In the genomic region with DNA sequence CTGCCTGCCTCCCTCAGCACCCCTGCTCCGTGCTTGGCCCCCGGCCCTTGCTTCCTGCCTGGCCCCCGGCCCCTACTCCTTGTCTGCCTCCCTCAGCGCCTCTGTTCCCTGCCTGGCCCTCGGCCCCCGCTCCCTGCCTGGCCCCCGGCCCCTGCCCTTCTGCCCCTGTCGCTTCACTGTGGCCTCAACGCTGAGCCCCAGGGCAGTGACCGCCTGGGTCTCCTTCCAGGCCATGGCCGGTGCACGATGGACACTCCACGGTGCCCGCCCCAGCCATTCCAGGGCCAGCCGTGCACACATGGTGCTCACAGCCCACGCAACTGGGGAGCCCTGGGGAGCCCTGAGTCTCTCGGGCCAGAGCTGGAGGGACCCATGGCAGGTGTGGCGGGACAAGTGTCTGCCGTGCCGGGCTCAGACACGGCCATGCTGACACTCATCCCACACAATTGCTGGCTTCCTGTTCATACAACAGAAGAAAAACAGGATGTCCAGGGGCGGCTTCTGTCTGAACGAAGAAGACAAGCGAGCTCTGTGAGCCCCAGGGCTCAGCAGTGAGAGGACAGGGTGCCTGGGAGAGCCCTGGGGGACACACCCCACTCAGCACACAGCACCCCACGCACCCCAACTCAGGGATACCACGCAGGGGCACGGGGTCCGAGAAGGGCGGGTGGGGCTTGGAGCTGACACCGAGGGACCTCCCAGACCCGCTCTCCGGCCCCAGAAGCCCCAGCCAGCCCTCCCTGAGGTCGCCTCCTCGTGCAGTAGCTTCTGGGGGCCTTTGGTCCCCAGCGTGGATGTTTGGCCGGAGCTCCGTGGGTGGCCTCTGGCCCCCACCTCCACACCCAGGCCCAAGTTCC, we compare ENCODE assay signal across 12 cellular contexts. TPM values are rescaled to one million over a fixed set of nuclear protein-coding genes. Genes with fewer than 3 reads are reported as not detected.
A peak's percentile ranks its signal among the peaks of the same experiment; 100 is the strongest.
DNase-seq lines count a peak whose midpoint lies in the region; ATAC-seq and TF ChIP-seq lines count a peak whose summit lies in the region.
"Had no signal": no experiment of that assay in that cellular context is flagged by ENCODE, and none has a peak within 500 bp of the region (broad histone marks: within the 10 kb centered on the region; RNA-seq: fewer than 3 reads in every experiment).

No MANE protein-coding gene starts in this region.

- WGBS in heart left ventricle, 4 donors, result 43 to 61% (median 54%) methylated on average over 32 to 37 of the region's 37 CpGs
- 76% methylated on average over 35 of the region's 37 CpGs for WGBS in mesenchymal stem cell

- H3K9ac ChIP-seq in mesenchymal stem cell (ENCODE audit: low read length), result no peak overlapping the region

- H3K27me3 Mint-ChIP-seq in activated naive CD8-positive, alpha-beta T cell treated with anti-CD3 and anti-CD28 coated beads for 36 hours, result no peaks in the 10 kb centered on the region

- H2AK5ac ChIP-seq in mesenchymal stem cell (ENCODE audit: low read length, severe bottlenecking), result no peak overlapping the region

- no peaks in the 10 kb centered on the region for H3K79me1 ChIP-seq in mesenchymal stem cell (replicated peaks; ENCODE audit: low read length, poor library complexity, severe bottlenecking)

- intact Hi-C loops in heart left ventricle (cut with DNase I) (loop anchor here in 2 of 10 donors (5.0 kb wide), 1 partner anchor 35 kb away; no protein-coding TSS in a partner anchor), Right ventricle myocardium inferior (cut with DNase I) (loop anchor here (5.0 kb wide), 1 partner anchor 35 kb away; no protein-coding TSS in a partner anchor), upper lobe of right lung (cut with DNase I) (no loop called here)

- H4K8ac ChIP-seq in mesenchymal stem cell (ENCODE audit: low read length), result peak overlapping the region; percentile 38

- H3K18ac ChIP-seq in mesenchymal stem cell (ENCODE audit: low read depth in 1 of 2, low read length in 2 of 2), result no peak overlapping the region

- H3K23ac ChIP-seq in mesenchymal stem cell (ENCODE audit: low read length in 2 of 2), result no peak overlapping the region

- DNase-seq in heart left ventricle (peak in 1 of 5 donors; percentile 11), Right ventricle myocardium inferior (ENCODE audit: missing footprints) (no peak), mesenchymal stem cell (no peak), upper lobe of right lung (no peak), SKM-1 (lab: John Stamatoyannopoulos, UW; ENCODE audit: unreplicated experiment) (no peak), middle frontal gyrus (ENCODE audit: extremely low spot score, low spot score) (no peak)
- no peak for DNase-seq in activated naive CD8-positive, alpha-beta T cell treated with anti-CD3 and anti-CD28 coated beads for 36 hours
- DNase-seq: hypothalamus had no signal

- H3K9me3 ChIP-seq in heart left ventricle, result no peaks in the 10 kb centered on the region
- no peaks in the 10 kb centered on the region for H3K9me3 ChIP-seq in mesenchymal stem cell (ENCODE audit: control insufficient read depth, low read length)
- no peaks in the 10 kb centered on the region for H3K9me3 ChIP-seq in upper lobe of right lung

- no peak overlapping the region for H2AFZ ChIP-seq in mesenchymal stem cell (ENCODE audit: low read depth, low read length)

- ATAC-seq in heart left ventricle, result peak in 3 of 4 donors; percentile 27 to 64 (median 36)
- ATAC-seq in Right ventricle myocardium inferior, result no peak
- ATAC-seq in upper lobe of right lung, result peak; percentile 2
- ATAC-seq in GM19395 (IDR thresholded peaks at IDR 0.05; ENCODE audit: unreplicated experiment), result no peak

- H3K4ac ChIP-seq in mesenchymal stem cell (ENCODE audit: low read depth in 1 of 2, low read length in 2 of 2), result no peak overlapping the region

- H3K4me1 ChIP-seq in heart left ventricle (peaks cover 8 to 32% (median 18%) of the 10 kb centered on the region in 12 donors), mesenchymal stem cell (ENCODE audit: control insufficient read depth, insufficient read depth, low read depth, low read length) (peaks cover 10% of the 10 kb centered on the region), upper lobe of right lung (peaks cover 7% of the 10 kb centered on the region)

- H3K36me3 Mint-ChIP-seq in activated naive CD8-positive, alpha-beta T cell treated with anti-CD3 and anti-CD28 coated beads for 36 hours, result no peaks in the 10 kb centered on the region

- no peak overlapping the region for H4K91ac ChIP-seq in mesenchymal stem cell (ENCODE audit: low read length)

- H2BK12ac ChIP-seq in mesenchymal stem cell (ENCODE audit: low read length in 2 of 2), result no peak overlapping the region

- peak overlapping the region; percentile 74 for H3K27ac Mint-ChIP-seq in activated naive CD8-positive, alpha-beta T cell treated with anti-CD3 and anti-CD28 coated beads for 36 hours

- H3K27me3 ChIP-seq in heart left ventricle (no peaks in the 10 kb centered on the region), mesenchymal stem cell (ENCODE audit: control insufficient read depth in 1 of 2, insufficient read depth in 1 of 2, low read length in 2 of 2) (no peaks in the 10 kb centered on the region), upper lobe of right lung (no peaks in the 10 kb centered on the region)

- no peak overlapping the region for H2BK15ac ChIP-seq in mesenchymal stem cell (ENCODE audit: low read depth, poor library complexity, severe bottlenecking)

- peaks cover 7% of the 10 kb centered on the region for H3K4me1 Mint-ChIP-seq in activated naive CD8-positive, alpha-beta T cell treated with anti-CD3 and anti-CD28 coated beads for 36 hours

- H2BK120ac ChIP-seq in mesenchymal stem cell (ENCODE audit: low read depth, low read length), result no peak overlapping the region

- no peak overlapping the region for H2BK5ac ChIP-seq in mesenchymal stem cell (ENCODE audit: low read depth, low read length, poor library complexity, severe bottlenecking)

- TF ChIP-seq CTCF in heart left ventricle (IDR thresholded peaks at IDR 0.05), result no peak
- TF ChIP-seq CTCF in upper lobe of right lung (IDR thresholded peaks at IDR 0.05), result no peak

- H3K27ac ChIP-seq in heart left ventricle (peak overlapping the region; percentile 72 to 96 (median 90)), mesenchymal stem cell (ENCODE audit: low read length, poor library complexity, severe bottlenecking) (no peak overlapping the region), upper lobe of right lung (peak overlapping the region; percentile 74)
- H3K27ac ChIP-seq: HL-60 had no signal

- no peak overlapping the region for H3K4me2 ChIP-seq in mesenchymal stem cell (ENCODE audit: low read length, poor library complexity, severe bottlenecking)

- H3K36me3 ChIP-seq in heart left ventricle (peaks cover 0 to 6% (median 0%) of the 10 kb centered on the region in 9 donors), mesenchymal stem cell (ENCODE audit: control insufficient read depth in 1 of 2, insufficient read depth in 2 of 2, low read depth in 1 of 2, low read length in 2 of 2) (peaks cover 0 to 45% of the 10 kb centered on the region in 2 experiments), upper lobe of right lung (no peaks in the 10 kb centered on the region)

- TF ChIP-seq POLR2A in heart left ventricle (IDR thresholded peaks at IDR 0.05), result no peak

- H3K4me3 ChIP-seq in heart left ventricle (peak overlapping the region in 8 of 12 donors; percentile 3 to 32 (median 28)), mesenchymal stem cell (ENCODE audit: insufficient read depth in 1 of 2, low read depth in 1 of 2, low read length in 2 of 2) (no peak overlapping the region), upper lobe of right lung (no peak overlapping the region)

- no peaks in the 10 kb centered on the region for H3K9me3 Mint-ChIP-seq in activated naive CD8-positive, alpha-beta T cell treated with anti-CD3 and anti-CD28 coated beads for 36 hours

- no peak overlapping the region for H3K4me3 Mint-ChIP-seq in activated naive CD8-positive, alpha-beta T cell treated with anti-CD3 and anti-CD28 coated beads for 36 hours

- H3K14ac ChIP-seq in mesenchymal stem cell (ENCODE audit: low read length in 2 of 2), result no peak overlapping the region

RNA-seq across cellular contexts. Expression of gene EXD3, which starts 35.7 kb away (rescaled TPM):
- total RNA-seq in heart left ventricle (10 to 100 TPM in 2 of 9 donors, 1 to 10 TPM in 7; 4.1 to 12.9 (median 8.6) TPM), Right ventricle myocardium inferior (6.8 TPM), upper lobe of right lung (27.3 TPM)
- polyA plus RNA-seq in heart left ventricle, result 10 to 100 TPM in 1 of 2 donors, 1 to 10 TPM in 1; 5.6 to 15.2 TPM
- total RNA-seq in activated naive CD8-positive, alpha-beta T cell treated with anti-CD3 and anti-CD28 coated beads for 36 hours, result 1 to 10 TPM; 3.6 to 4.2 TPM
- polyA plus RNA-seq in mesenchymal stem cell (2013, experiment 1 of 2), result 7.1 TPM
- polyA plus RNA-seq in mesenchymal stem cell (2013, experiment 2 of 2), result 7.2 TPM

RNA-seq across cellular contexts. Expression of gene NOXA1, which starts 35.9 kb away (rescaled TPM):
- total RNA-seq in heart left ventricle (1 to 10 TPM in 8 of 9 donors, under 1 TPM in 1; 0.81 to 5.5 (median 2.7) TPM), Right ventricle myocardium inferior (2.2 TPM), upper lobe of right lung (6.5 TPM)
- polyA plus RNA-seq in heart left ventricle, result 1 to 10 TPM in 1 of 2 donors, under 1 TPM in 1; 0.44 to 4.1 TPM
- total RNA-seq in activated naive CD8-positive, alpha-beta T cell treated with anti-CD3 and anti-CD28 coated beads for 36 hours, result under 1 TPM; 0.66 to 0.76 TPM
- 0.21 TPM for polyA plus RNA-seq in mesenchymal stem cell (2013, experiment 1 of 2)
- 0.14 TPM for polyA plus RNA-seq in mesenchymal stem cell (2013, experiment 2 of 2)

RNA-seq across cellular contexts. Expression of gene ENTPD8, which starts 53.9 kb away (rescaled TPM):
- total RNA-seq in heart left ventricle, result not detected
- not detected for polyA plus RNA-seq in heart left ventricle
- not detected for total RNA-seq in Right ventricle myocardium inferior
- total RNA-seq in activated naive CD8-positive, alpha-beta T cell treated with anti-CD3 and anti-CD28 coated beads for 36 hours, result not detected
- 0.01 TPM for polyA plus RNA-seq in mesenchymal stem cell (2013, experiment 1 of 2)
- polyA plus RNA-seq in mesenchymal stem cell (2013, experiment 2 of 2), result 0.03 TPM
- total RNA-seq in upper lobe of right lung, result not detected
- total RNA-seq: T-helper 2 cell treated with Interferon-gamma antibody and Interleukin-4, amounts not matched to agents 100 ng/mL and 5 ng/mL, for 36 hours had no signal
- polyA plus RNA-seq: AG04450 had no signal

Comparison
In these comparisons a context has a peak if more than half of its experiments do, and no peak if none do; other contexts are left out.
1. ATAC-seq: peak in heart left ventricle (3 of 4) and upper lobe of right lung (single experiment); none in Right ventricle myocardium inferior (single experiment) and GM19395 (single experiment).
2. H3K4me3 ChIP-seq: peak in heart left ventricle (8 of 12); none in mesenchymal stem cell (0 of 2) and upper lobe of right lung (single experiment).